ENCODE assay signal across 2 cellular contexts in the genomic region with DNA sequence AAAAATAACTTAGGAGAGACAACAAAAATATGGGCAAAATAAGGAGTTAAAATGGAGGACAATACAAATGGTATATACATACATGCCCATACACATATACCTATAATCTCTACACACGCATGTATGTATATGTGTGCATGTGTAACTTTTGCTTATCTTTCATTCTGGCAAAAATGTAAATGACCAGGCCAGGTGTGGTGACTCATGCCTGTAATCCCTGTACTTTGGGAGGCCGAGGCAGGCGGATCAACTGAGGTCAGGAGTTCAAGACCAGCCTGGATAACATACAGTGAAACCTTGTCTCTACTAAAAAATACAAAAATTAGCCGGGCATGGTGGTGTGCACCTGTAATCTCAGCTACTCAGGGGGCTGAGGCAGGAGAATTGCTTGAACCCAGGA.
A peak's percentile ranks its signal among the peaks of the same experiment; 100 is the strongest.
TF ChIP-seq lines count a peak whose summit lies in the region.
"Not testable (repeated sequence)": the region's sequence is repeated elsewhere in the genome, so short reads cannot be mapped to it uniquely, and the experiment has no call there.

No MANE protein-coding gene starts in this region.

TF ChIP-seq in K562, 482 proteins besides CTCF, POLR2A, EP300 and RAD21:
- TF ChIP-seq JUND (IDR thresholded peaks at IDR 0.05; ENCODE audit: borderline replicate concordance, low read depth, low read length) = 0 out of 2 replicates have a peak, but pooled peaks have one; percentile 15
- not testable (repeated sequence) for TF ChIP-seq JUND (tag; IDR thresholded peaks at IDR 0.05; ENCODE audit: borderline replicate concordance, low read depth, low read length)
- TF ChIP-seq, protein P1, sequence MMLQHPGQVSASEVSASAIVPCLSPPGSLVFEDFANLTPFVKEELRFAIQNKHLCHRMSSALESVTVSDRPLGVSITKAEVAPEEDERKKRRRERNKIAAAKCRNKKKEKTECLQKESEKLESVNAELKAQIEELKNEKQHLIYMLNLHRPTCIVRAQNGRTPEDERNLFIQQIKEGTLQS (IDR thresholded peaks at IDR 0.05) = peak; percentile 70
- TF ChIP-seq, protein P1 (CRISPR knock-in tag; conservative IDR thresholded peaks at IDR 0.05) = not testable (repeated sequence)
TF ChIP-seq in K562: peak in this region for 2; not testable (repeated sequence) for 480.

TF ChIP-seq in HepG2, 621 proteins besides CTCF, POLR2A, EP300 and RAD21:
- TF ChIP-seq FOSL2 (CRISPR knock-in tag; IDR thresholded peaks at IDR 0.05) = peak; percentile 64
